21 cellular contexts compared by ENCODE assay signal in genomic region chr14:69848156-69848555, GRCh38. TPM values are rescaled to one million over a fixed set of nuclear protein-coding genes. Genes with fewer than 3 reads are reported as not detected.
"Had no signal": no experiment of that assay in that cellular context is flagged by ENCODE, and none has a peak within 500 bp of the region (broad histone marks: within the 10 kb centered on the region; RNA-seq: fewer than 3 reads in every experiment).

No MANE protein-coding gene starts in this region.

- H3K36me3 Mint-ChIP-seq: activated CD8-positive, alpha-beta memory T cell treated with anti-CD3 and anti-CD28 coated beads, Interleukin-2, amount 10 ng/mL, durations not matched to agents 7 days and 5 days; activated naive CD4-positive, alpha-beta T cell treated with anti-CD3 and anti-CD28 coated beads, Interleukin-2, amount 50 U/mL, for 24 hours had no signal

- H3K27ac Mint-ChIP-seq: activated CD8-positive, alpha-beta memory T cell treated with anti-CD3 and anti-CD28 coated beads, Interleukin-2, amount 10 ng/mL, durations not matched to agents 7 days and 5 days; activated naive CD4-positive, alpha-beta T cell treated with anti-CD3 and anti-CD28 coated beads, Interleukin-2, amount 50 U/mL, for 24 hours; activated T-cell treated with anti-CD3 and anti-CD28 coated beads, Interleukin-2, amount 50 U/mL, for 24 hours; activated T-helper 1 cell treated with anti-CD3 and anti-CD28 coated beads, Interleukin-12 subunit alpha, Interleukin-12 subunit beta, Interleukin-2, Interleukin-4 antibody, amounts not matched to agents 30 ng/mL and 10 ng/mL and 1 ng/mL, durations not matched to agents 14 hours and 24 hours and 36 hours; T-helper 1 cell treated with Interleukin-12 subunit alpha and Interleukin-12 subunit beta and Interleukin-4 antibody, amounts not matched to agents 30 μg/mL and 1 μg/mL, for 36 hours had no signal

- H3K9me3 Mint-ChIP-seq: activated naive CD4-positive, alpha-beta T cell treated with anti-CD3 and anti-CD28 coated beads, Interleukin-2, amount 50 U/mL, for 24 hours; activated T-cell treated with anti-CD3 and anti-CD28 coated beads, Interleukin-2, amount 50 U/mL, for 24 hours; activated T-helper 1 cell treated with anti-CD3 and anti-CD28 coated beads, Interleukin-12 subunit alpha, Interleukin-12 subunit beta, Interleukin-2, Interleukin-4 antibody, amounts not matched to agents 30 ng/mL and 10 ng/mL and 1 ng/mL, durations not matched to agents 14 hours and 24 hours and 36 hours; T-helper 1 cell treated with Interleukin-12 subunit alpha and Interleukin-12 subunit beta and Interleukin-4 antibody, amounts not matched to agents 30 μg/mL and 1 μg/mL, for 36 hours had no signal

- DNase-seq: activated CD4-positive, alpha-beta T cell treated with anti-CD3 and anti-CD28 coated beads for 48 hours; activated CD4-positive, alpha-beta T cell treated with anti-CD3 and anti-CD28 coated beads, Interleukin-2, amount 50 U/mL, for 4 hours; activated effector memory CD4-positive, alpha-beta T cell treated with Interleukin-2 at 50 U/mL for 16 hours; activated naive CD4-positive, alpha-beta T cell; activated T-cell treated with anti-CD3 and anti-CD28 coated beads, Interleukin-2, amount 50 U/mL, for 24 hours; aorta; central memory CD4-positive, alpha-beta T cell; Karpas-422; MM.1S; NCI-H1105; NCI-H1436; NCI-H1694 treated with DMSO at 0.1 percent for 48 hours; NCI-H2029 treated with DMSO at 0.1 percent for 48 hours; PC-3 had no signal

- H3K4me3 Mint-ChIP-seq: activated CD8-positive, alpha-beta memory T cell treated with anti-CD3 and anti-CD28 coated beads, Interleukin-2, amount 10 ng/mL, durations not matched to agents 7 days and 5 days; activated naive CD4-positive, alpha-beta T cell treated with anti-CD3 and anti-CD28 coated beads, Interleukin-2, amount 50 U/mL, for 24 hours; activated T-cell treated with anti-CD3 and anti-CD28 coated beads, Interleukin-2, amount 50 U/mL, for 24 hours; activated T-helper 1 cell treated with anti-CD3 and anti-CD28 coated beads, Interleukin-12 subunit alpha, Interleukin-12 subunit beta, Interleukin-2, Interleukin-4 antibody, amounts not matched to agents 30 ng/mL and 10 ng/mL and 1 ng/mL, durations not matched to agents 14 hours and 24 hours and 36 hours; T-helper 1 cell treated with Interleukin-12 subunit alpha and Interleukin-12 subunit beta and Interleukin-4 antibody, amounts not matched to agents 30 μg/mL and 1 μg/mL, for 36 hours had no signal

- H3K4me1 Mint-ChIP-seq: activated CD8-positive, alpha-beta memory T cell treated with anti-CD3 and anti-CD28 coated beads, Interleukin-2, amount 10 ng/mL, durations not matched to agents 7 days and 5 days; activated naive CD4-positive, alpha-beta T cell treated with anti-CD3 and anti-CD28 coated beads, Interleukin-2, amount 50 U/mL, for 24 hours had no signal

- ATAC-seq: activated CD4-positive, CD25-positive, alpha-beta regulatory T cell treated with anti-CD3 and anti-CD28 coated beads, Interleukin-2, amount 50 U/mL, for 24 hours; activated CD8-positive, alpha-beta memory T cell treated with anti-CD3 and anti-CD28 coated beads, Interleukin-2, amount 10 ng/mL, durations not matched to agents 7 days and 5 days; PC-3 had no signal

RNA-seq across cellular contexts. Expression of gene SMOC1, which starts 31.1 kb away (rescaled TPM):
- total RNA-seq: activated CD8-positive, alpha-beta memory T cell treated with anti-CD3 and anti-CD28 coated beads, Interleukin-2, amount 10 ng/mL, durations not matched to agents 7 days and 5 days; activated T-helper 1 cell treated with anti-CD3 and anti-CD28 coated beads, Interleukin-12 subunit alpha, Interleukin-12 subunit beta, Interleukin-2, Interleukin-4 antibody, amounts not matched to agents 30 ng/mL and 10 ng/mL and 1 ng/mL, durations not matched to agents 14 hours and 24 hours and 36 hours; PC-3; SK-MEL-5 had no signal

RNA-seq across cellular contexts. Expression of gene SLC10A1, which starts 51.1 kb away (rescaled TPM):
- total RNA-seq: activated CD8-positive, alpha-beta memory T cell treated with anti-CD3 and anti-CD28 coated beads, Interleukin-2, amount 10 ng/mL, durations not matched to agents 7 days and 5 days; activated T-helper 1 cell treated with anti-CD3 and anti-CD28 coated beads, Interleukin-12 subunit alpha, Interleukin-12 subunit beta, Interleukin-2, Interleukin-4 antibody, amounts not matched to agents 30 ng/mL and 10 ng/mL and 1 ng/mL, durations not matched to agents 14 hours and 24 hours and 36 hours; aorta; bronchial epithelial cell; PC-3; SK-MEL-5 had no signal
- polyA plus RNA-seq: aorta had no signal
